Comparison of ENCODE assay signal across 8 cellular contexts in the genomic region with DNA sequence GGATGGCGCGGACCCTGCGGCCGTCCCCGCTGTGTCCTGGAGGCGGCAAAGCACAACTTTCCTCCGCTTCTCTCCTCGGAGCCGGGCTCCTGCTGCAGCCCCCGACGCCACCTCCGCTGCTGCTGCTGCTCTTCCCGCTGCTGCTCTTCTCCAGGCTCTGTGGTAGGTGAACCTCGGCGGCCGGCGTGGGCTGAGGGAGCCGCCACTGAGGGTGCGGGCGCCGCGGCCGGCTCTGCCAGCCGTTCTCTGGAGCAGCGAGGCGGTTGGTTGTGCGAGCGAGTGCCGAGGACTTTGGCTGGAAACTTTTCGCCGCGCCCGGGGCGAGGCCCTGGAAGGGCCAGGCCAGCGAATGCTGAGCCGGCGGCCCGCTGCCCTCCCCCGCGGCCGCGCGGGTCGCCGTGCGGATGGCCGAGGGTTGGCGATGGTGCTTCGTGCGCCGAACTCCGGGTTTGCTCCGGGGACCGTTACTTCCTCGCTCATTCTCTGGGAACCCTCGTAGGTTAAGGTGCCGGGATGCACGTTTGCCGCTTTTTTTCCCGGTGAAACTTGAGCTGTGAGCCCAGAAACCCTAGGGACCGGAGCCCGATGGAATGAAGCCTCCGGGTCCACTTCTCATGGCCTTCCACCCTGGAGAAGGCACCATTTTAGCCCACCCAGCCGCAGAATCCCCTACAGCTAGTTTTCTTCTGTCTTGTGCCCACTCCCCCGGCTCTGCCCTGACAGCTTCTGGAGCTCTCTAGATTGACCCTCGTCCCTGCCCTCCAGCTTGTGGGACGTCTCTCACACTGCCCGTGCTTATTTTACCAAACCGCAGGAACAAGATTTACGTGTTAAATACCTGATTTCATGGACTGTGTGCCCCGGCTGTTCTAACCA. TPM values are rescaled to one million over a fixed set of nuclear protein-coding genes. Genes with fewer than 3 reads are reported as not detected.
DNase-seq lines count a peak whose midpoint lies in the region; ATAC-seq and TF ChIP-seq lines count a peak whose summit lies in the region.

No MANE protein-coding gene starts in this region.

- peaks cover 47% of the 10 kb centered on the region for H3K27me3 Mint-ChIP-seq in activated naive CD4-positive, alpha-beta T cell treated with anti-CD3 and anti-CD28 coated beads, Interleukin-2, amount 10 ng/mL, durations not matched to agents 7 days and 5 days

- ATAC-seq in GM21723 (IDR thresholded peaks at IDR 0.05; ENCODE audit: unreplicated experiment) = peak; percentile 48

- H3K9me3 Mint-ChIP-seq in activated naive CD4-positive, alpha-beta T cell treated with anti-CD3 and anti-CD28 coated beads, Interleukin-2, amount 10 ng/mL, durations not matched to agents 7 days and 5 days = no peaks in the 10 kb centered on the region

- H3K27me3 ChIP-seq in left ventricle myocardium inferior (ENCODE audit: low read depth) = no peaks in the 10 kb centered on the region

- peak overlapping the region; percentile 78 for H3K4me3 Mint-ChIP-seq in activated naive CD4-positive, alpha-beta T cell treated with anti-CD3 and anti-CD28 coated beads, Interleukin-2, amount 10 ng/mL, durations not matched to agents 7 days and 5 days

- no peak overlapping the region for H3K27ac Mint-ChIP-seq in activated naive CD4-positive, alpha-beta T cell treated with anti-CD3 and anti-CD28 coated beads, Interleukin-2, amount 10 ng/mL, durations not matched to agents 7 days and 5 days

- peak; percentile 61 for DNase-seq in COLO668 (lab: John Stamatoyannopoulos, UW; ENCODE audit: unreplicated experiment)
- peak; percentile 61 for DNase-seq in M059J (ENCODE audit: low read depth)
- peak; percentile 33 for DNase-seq in activated naive CD4-positive, alpha-beta T cell treated with anti-CD3 and anti-CD28 coated beads, Interleukin-2, amount 10 ng/mL, durations not matched to agents 7 days and 5 days
- peak; percentile 25 for DNase-seq in left ventricle myocardium inferior
- peak in 9 of 10 donors; percentile 16 to 90 (median 26) for DNase-seq in posterior cingulate gyrus
- DNase-seq in cortex of kidney (lab: John Stamatoyannopoulos, UW) = no peak
- no peak for DNase-seq in KBM-7

- in situ Hi-C loops in KBM-7 (cut with MboI; ENCODE audit: low pct_unique_long_range_greater_than_20kb, low sequenced_read_pairs) = no loop called here

- peaks cover 25% of the 10 kb centered on the region for H3K4me1 Mint-ChIP-seq in activated naive CD4-positive, alpha-beta T cell treated with anti-CD3 and anti-CD28 coated beads, Interleukin-2, amount 10 ng/mL, durations not matched to agents 7 days and 5 days

- no peaks in the 10 kb centered on the region for H3K9me3 ChIP-seq in left ventricle myocardium inferior (replicated peaks)

- CTCF ChIA-PET in activated naive CD4-positive, alpha-beta T cell treated with anti-CD3 and anti-CD28 coated beads, Interleukin-2, amount 10 ng/mL, durations not matched to agents 7 days and 5 days (lab: Charles Lee) = no interaction called here

- TF ChIP-seq CTCF in left ventricle myocardium inferior (IDR thresholded peaks at IDR 0.05; ENCODE audit: borderline replicate concordance) = no peak

- peaks cover 45% of the 10 kb centered on the region for H3K4me1 ChIP-seq in left ventricle myocardium inferior

- intact Hi-C loops in left ventricle myocardium inferior (cut with micrococcal nuclease) = no loop called here
- intact Hi-C loops in posterior cingulate gyrus (cut with DNase I) = no loop called here

- peak overlapping the region; percentile 87 for H3K27ac ChIP-seq in left ventricle myocardium inferior (replicated peaks)

- H3K4me3 ChIP-seq in left ventricle myocardium inferior = peak overlapping the region; percentile 83

- H3K36me3 Mint-ChIP-seq in activated naive CD4-positive, alpha-beta T cell treated with anti-CD3 and anti-CD28 coated beads, Interleukin-2, amount 10 ng/mL, durations not matched to agents 7 days and 5 days = no peaks in the 10 kb centered on the region

- H3K36me3 ChIP-seq in left ventricle myocardium inferior = no peaks in the 10 kb centered on the region

RNA-seq across cellular contexts. Expression of gene NECTIN3, which starts 0.6 kb away (rescaled TPM):
- total RNA-seq in M059J (2014; rRNA removed; shearing (Covaris generic)) = 66.6 and 76.6 TPM in 2 replicates
- 7.6 TPM for total RNA-seq in left ventricle myocardium inferior

Comparison
In these comparisons a context has a peak if more than half of its experiments do, and no peak if none do; other contexts are left out.
1. DNase-seq: peak in COLO668 (single experiment), M059J (single experiment), activated naive CD4-positive, alpha-beta T cell treated with anti-CD3 and anti-CD28 coated beads, Interleukin-2, amount 10 ng/mL, durations not matched to agents 7 days and 5 days (single experiment), left ventricle myocardium inferior (single experiment) and posterior cingulate gyrus (9 of 10); none in cortex of kidney (single experiment) and KBM-7 (single experiment).